ENCODE assay signal across 12 cellular contexts in the genomic region with DNA sequence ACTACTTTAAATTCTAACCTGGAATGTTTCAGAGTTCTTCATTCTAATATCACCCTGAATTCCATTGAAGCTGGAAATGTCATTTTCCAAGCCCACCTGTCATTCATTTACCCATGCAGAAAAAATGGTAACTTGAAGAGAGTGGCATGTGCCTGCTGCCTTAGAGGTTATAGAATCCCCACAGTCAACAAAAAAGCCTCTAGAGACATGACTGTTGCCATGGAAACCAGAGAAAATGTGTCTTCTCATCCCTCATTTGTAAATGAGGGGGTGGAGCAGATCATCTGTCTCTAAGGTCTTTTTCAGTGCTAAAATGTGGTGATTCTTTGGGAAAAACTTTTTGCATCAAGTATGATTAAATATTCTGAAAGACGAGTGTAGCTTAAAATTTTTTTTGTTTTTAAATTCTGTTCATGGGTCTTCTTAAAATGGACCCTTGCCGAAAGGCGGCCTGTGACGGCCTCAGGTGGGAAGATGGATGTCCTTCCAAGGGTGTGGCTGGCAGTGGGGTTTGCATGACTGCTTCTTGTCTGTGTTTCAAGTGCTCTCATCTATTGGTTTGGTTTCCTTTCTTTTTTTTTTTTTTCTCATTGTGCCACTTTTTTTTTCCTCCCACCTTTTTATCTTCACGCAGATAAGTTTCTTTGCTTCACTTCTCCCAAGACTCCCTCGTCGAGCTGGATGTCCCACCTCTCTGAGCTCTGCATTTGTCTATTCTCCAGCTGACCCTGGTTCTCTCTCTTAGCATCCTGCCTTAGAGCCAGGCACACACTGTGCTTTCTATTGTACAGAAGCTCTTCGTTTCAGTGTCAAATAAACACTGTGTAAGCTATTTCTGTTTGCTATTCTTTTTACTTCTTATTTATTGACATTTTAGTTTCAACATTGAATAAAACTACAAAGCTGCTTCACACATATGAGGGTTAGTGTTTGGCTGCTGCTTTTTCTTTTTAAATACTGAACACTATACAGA. TPM values are rescaled to one million over a fixed set of nuclear protein-coding genes. Genes with fewer than 3 reads are reported as not detected.
DNase-seq lines count a peak whose midpoint lies in the region; ATAC-seq and TF ChIP-seq lines count a peak whose summit lies in the region.
"Had no signal": no experiment of that assay in that cellular context is flagged by ENCODE, and none has a peak within 500 bp of the region (broad histone marks: within the 10 kb centered on the region; RNA-seq: fewer than 3 reads in every experiment).

No MANE protein-coding gene starts in this region.

- POLR2A ChIA-PET in WTC11 (lab: Charles Lee): interaction anchor here (0.7 to 1.4 kb wide), 5 partner anchors 9 to 212 kb away, joined by 3 to 5 read pairs (median 3); a partner anchor contains a TSS

- peak overlapping the region; percentile 42; the same call in 1 of the 2 replicates for H3K27ac Mint-ChIP-seq in WTC11
- peak overlapping the region; percentile 15 for H3K27ac Mint-ChIP-seq in type B pancreatic cell

- no peak for TF ChIP-seq CTCF in cardiac muscle cell (IDR thresholded peaks at IDR 0.05; ENCODE audit: low read depth, low read length)
- no peak for TF ChIP-seq CTCF in WTC11 (IDR thresholded peaks at IDR 0.05)
- TF ChIP-seq CTCF in type B pancreatic cell (conservative IDR thresholded peaks at IDR 0.05): no peak

- CTCF ChIA-PET in WTC11 (lab: Charles Lee): interaction anchor here (1.3 to 2.0 kb wide), 2 partner anchors 17 to 28 kb away, joined by 4 to 10 read pairs; no protein-coding TSS in a partner anchor

- DNase-seq in cardiac muscle cell (ENCODE audit: low read depth in 1 of 2, low spot score in 1 of 2) (no peak), Right ventricle myocardium inferior (ENCODE audit: missing footprints) (no peak), WTC11 (ENCODE audit: low spot score) (no peak), left kidney (ENCODE audit: low read depth, low spot score) (peak; percentile 82), type B pancreatic cell (ENCODE audit: extremely low spot score, unreplicated experiment) (no peak), T-helper 1 cell (no peak)
- no peak for DNase-seq in effector CD8-positive, alpha-beta T cell (lab: John Stamatoyannopoulos, UW)
- DNase-seq: activated gamma-delta T cell, DND-41, kidney glomerular epithelial cell, NCI-H1092 had no signal

- H3K4me1 Mint-ChIP-seq in WTC11: peaks cover 11% of the 10 kb centered on the region
- H3K4me1 Mint-ChIP-seq in type B pancreatic cell (ENCODE audit: unreplicated experiment): peaks cover 41% of the 10 kb centered on the region

- H3K9me3 ChIP-seq in cardiac muscle cell (ENCODE audit: low read depth): no peaks in the 10 kb centered on the region

- ATAC-seq in Right ventricle myocardium inferior (no peak), WTC11 (no peak), HG02981 (IDR thresholded peaks at IDR 0.05; ENCODE audit: unreplicated experiment) (no peak)

- no peaks in the 10 kb centered on the region for H3K27me3 ChIP-seq in cardiac muscle cell

- no peak overlapping the region for H3K4me3 ChIP-seq in cardiac muscle cell

- no peak overlapping the region for H3K4me3 Mint-ChIP-seq in WTC11
- no peak overlapping the region for H3K4me3 Mint-ChIP-seq in type B pancreatic cell

- H3K9me3 Mint-ChIP-seq in WTC11: no peaks in the 10 kb centered on the region
- H3K9me3 Mint-ChIP-seq in type B pancreatic cell: no peaks in the 10 kb centered on the region

- peaks cover 36% of the 10 kb centered on the region for H3K4me1 ChIP-seq in cardiac muscle cell (ENCODE audit: low read depth)

- intact Hi-C loops in Right ventricle myocardium inferior (cut with DNase I): no loop called here

- H3K36me3 ChIP-seq in cardiac muscle cell: peaks cover 72% of the 10 kb centered on the region

- peak overlapping the region; percentile 61 for H3K27ac ChIP-seq in cardiac muscle cell

- peaks cover 84% of the 10 kb centered on the region for H3K36me3 Mint-ChIP-seq in WTC11
- H3K36me3 Mint-ChIP-seq in type B pancreatic cell: peaks cover 65% of the 10 kb centered on the region

- H3K27me3 Mint-ChIP-seq in WTC11 (ENCODE audit: low read depth): no peaks in the 10 kb centered on the region
- no peaks in the 10 kb centered on the region for H3K27me3 Mint-ChIP-seq in type B pancreatic cell

TF ChIP-seq in WTC11, 78 proteins besides CTCF, POLR2A, EP300 and RAD21:
- TF ChIP-seq PRRX2 (CRISPR knock-in tag; IDR thresholded peaks at IDR 0.05) (no peak), ZNF121 (CRISPR knock-in tag; IDR thresholded peaks at IDR 0.05) (no peak), SMAD4 (CRISPR knock-in tag; IDR thresholded peaks at IDR 0.05) (no peak), TEAD1 (CRISPR knock-in tag; IDR thresholded peaks at IDR 0.05) (no peak), HMGA2 (CRISPR knock-in tag; IDR thresholded peaks at IDR 0.05) (no peak)
- TF ChIP-seq, protein P1, sequence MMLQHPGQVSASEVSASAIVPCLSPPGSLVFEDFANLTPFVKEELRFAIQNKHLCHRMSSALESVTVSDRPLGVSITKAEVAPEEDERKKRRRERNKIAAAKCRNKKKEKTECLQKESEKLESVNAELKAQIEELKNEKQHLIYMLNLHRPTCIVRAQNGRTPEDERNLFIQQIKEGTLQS (CRISPR knock-in tag; conservative IDR thresholded peaks at IDR 0.05): no peak
- TF ChIP-seq, protein P2, sequence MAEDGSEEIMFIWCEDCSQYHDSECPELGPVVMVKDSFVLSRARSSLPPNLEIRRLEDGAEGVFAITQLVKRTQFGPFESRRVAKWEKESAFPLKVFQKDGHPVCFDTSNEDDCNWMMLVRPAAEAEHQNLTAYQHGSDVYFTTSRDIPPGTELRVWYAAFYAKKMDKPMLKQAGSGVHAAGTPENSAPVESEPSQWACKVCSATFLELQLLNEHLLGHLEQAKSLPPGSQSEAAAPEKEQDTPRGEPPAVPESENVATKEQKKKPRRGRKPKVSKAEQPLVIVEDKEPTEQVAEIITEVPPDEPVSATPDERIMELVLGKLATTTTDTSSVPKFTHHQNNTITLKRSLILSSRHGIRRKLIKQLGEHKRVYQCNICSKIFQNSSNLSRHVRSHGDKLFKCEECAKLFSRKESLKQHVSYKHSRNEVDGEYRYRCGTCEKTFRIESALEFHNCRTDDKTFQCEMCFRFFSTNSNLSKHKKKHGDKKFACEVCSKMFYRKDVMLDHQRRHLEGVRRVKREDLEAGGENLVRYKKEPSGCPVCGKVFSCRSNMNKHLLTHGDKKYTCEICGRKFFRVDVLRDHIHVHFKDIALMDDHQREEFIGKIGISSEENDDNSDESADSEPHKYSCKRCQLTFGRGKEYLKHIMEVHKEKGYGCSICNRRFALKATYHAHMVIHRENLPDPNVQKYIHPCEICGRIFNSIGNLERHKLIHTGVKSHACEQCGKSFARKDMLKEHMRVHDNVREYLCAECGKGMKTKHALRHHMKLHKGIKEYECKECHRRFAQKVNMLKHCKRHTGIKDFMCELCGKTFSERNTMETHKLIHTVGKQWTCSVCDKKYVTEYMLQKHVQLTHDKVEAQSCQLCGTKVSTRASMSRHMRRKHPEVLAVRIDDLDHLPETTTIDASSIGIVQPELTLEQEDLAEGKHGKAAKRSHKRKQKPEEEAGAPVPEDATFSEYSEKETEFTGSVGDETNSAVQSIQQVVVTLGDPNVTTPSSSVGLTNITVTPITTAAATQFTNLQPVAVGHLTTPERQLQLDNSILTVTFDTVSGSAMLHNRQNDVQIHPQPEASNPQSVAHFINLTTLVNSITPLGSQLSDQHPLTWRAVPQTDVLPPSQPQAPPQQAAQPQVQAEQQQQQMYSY (CRISPR knock-in tag; IDR thresholded peaks at IDR 0.05): no peak
- TF ChIP-seq, protein P3, sequence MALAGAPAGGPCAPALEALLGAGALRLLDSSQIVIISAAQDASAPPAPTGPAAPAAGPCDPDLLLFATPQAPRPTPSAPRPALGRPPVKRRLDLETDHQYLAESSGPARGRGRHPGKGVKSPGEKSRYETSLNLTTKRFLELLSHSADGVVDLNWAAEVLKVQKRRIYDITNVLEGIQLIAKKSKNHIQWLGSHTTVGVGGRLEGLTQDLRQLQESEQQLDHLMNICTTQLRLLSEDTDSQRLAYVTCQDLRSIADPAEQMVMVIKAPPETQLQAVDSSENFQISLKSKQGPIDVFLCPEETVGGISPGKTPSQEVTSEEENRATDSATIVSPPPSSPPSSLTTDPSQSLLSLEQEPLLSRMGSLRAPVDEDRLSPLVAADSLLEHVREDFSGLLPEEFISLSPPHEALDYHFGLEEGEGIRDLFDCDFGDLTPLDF (CRISPR knock-in tag; IDR thresholded peaks at IDR 0.05): no peak
TF ChIP-seq in WTC11: peak in this region for 0.

RNA-seq across cellular contexts. Expression of a gene that starts 23.0 kb away (rescaled TPM):
- total RNA-seq in cardiac muscle cell: 6,553 and 8,453 TPM in 2 replicates
- 7,519 and 10,138 TPM in 2 replicates for polyA plus RNA-seq in cardiac muscle cell
- total RNA-seq in Right ventricle myocardium inferior: 13,805 TPM
- total RNA-seq in WTC11 (2021): 370 to 421 TPM (median 382 TPM) in 3 replicates
- 343 and 447 TPM in 2 replicates for total RNA-seq in type B pancreatic cell (ENCODE audit: low replicate concordance)

RNA-seq across cellular contexts. Expression of a gene that starts 56.1 kb away (rescaled TPM):
- total RNA-seq in cardiac muscle cell (13.3 and 14.1 TPM in 2 replicates), Right ventricle myocardium inferior (29.5 TPM), WTC11 (2021) (14.9 to 17.2 TPM (median 14.9 TPM) in 3 replicates), type B pancreatic cell (ENCODE audit: low replicate concordance) (10.9 and 12.6 TPM in 2 replicates)
- polyA plus RNA-seq in cardiac muscle cell: 14.0 and 18.0 TPM in 2 replicates

Comparison
In these comparisons a context has a peak if more than half of its experiments do, and no peak if none do; other contexts are left out.
1. RNA of a gene that starts 23.0 kb away (total RNA-seq): 13,805 TPM in Right ventricle myocardium inferior (single experiment) and 6,553 to 8,453 TPM in cardiac muscle cell; 343 to 447 TPM in type B pancreatic cell and 370 to 421 TPM in WTC11; every median in the first group is over 10 times any median in the second.